2 cellular contexts compared by ENCODE assay signal in the genomic region with DNA sequence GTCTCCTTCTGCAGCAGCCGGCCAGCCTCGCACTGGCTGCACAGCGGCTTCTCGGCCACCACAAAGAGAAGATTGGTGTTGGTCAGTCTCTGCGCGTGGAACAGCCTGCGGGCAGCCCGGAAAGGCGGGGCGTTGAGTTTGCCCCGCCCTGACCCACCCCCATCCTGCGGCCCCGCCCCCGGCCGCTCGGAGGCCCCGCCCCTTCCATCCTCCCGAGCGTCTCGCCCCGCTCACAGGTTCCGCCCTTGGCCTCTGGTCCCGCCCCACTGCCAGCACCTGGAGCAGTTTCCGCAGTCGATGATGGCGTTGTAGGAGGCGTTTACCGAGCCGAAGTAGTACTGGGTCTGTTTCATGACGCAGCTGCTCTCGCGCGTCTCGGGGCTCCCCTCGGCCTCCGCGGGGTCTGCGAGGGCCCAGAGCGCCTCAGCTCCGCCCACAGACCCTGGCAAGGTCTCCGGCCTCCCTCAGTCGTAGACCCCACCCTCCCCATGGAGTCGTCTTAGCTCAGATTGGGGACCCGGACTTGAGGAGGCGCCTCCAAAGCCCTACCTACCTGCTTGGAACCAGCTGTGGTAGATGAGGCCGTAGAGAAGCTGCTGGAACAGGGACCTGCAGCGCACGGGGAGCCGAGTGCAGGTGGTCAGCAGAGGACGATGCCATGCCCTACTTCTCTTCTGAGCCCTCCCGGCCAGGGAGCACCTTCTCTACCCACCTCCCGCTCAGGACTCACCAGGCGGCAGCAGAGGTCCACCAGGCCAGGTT.
TF ChIP-seq lines count a peak whose summit lies in the region.

No MANE protein-coding gene starts in this region.

TF ChIP-seq in IMR-90, 13 proteins besides CTCF, POLR2A, EP300 and RAD21:
- TF ChIP-seq MAZ (IDR thresholded peaks at IDR 0.05; ENCODE audit: borderline replicate concordance, low read depth, low read length) (0 out of 2 replicates have a peak, but pooled peaks have one; percentile 26), MXI1 (IDR thresholded peaks at IDR 0.05; ENCODE audit: borderline replicate concordance, low read depth, low read length) (no peak), CHD1 (IDR thresholded peaks at IDR 0.05; ENCODE audit: low read depth, low read length) (no peak)

TF ChIP-seq in K562, 482 proteins besides CTCF, POLR2A, EP300 and RAD21 (continues in another document):
- TF ChIP-seq BHLHE40 (IDR thresholded peaks at IDR 0.05; ENCODE audit: low read length) (no peak), ZNF23 (CRISPR knock-in tag; IDR thresholded peaks at IDR 0.05) (no peak), ZNF586 (CRISPR knock-in tag; conservative IDR thresholded peaks at IDR 0.05) (no peak), SLC30A9 (CRISPR knock-in tag; IDR thresholded peaks at IDR 0.05) (no peak), ZNF785 (CRISPR knock-in tag; IDR thresholded peaks at IDR 0.05) (no peak), CXXC5 (CRISPR knock-in tag; IDR thresholded peaks at IDR 0.05) (peak; percentile 12), ZNF551 (CRISPR knock-in tag; IDR thresholded peaks at IDR 0.05) (no peak), ZNF347 (CRISPR knock-in tag; IDR thresholded peaks at IDR 0.05; ENCODE audit: low read depth) (no peak), ZNF717 (CRISPR knock-in tag; IDR thresholded peaks at IDR 0.05) (no peak), ZNF507 (tag; conservative IDR thresholded peaks at IDR 0.05) (no peak), MTA3 (IDR thresholded peaks at IDR 0.05; ENCODE audit: borderline replicate concordance) (no peak), CREB1 (IDR thresholded peaks at IDR 0.05) (0 out of 2 replicates have a peak, but pooled peaks have one; percentile 30), CREB1 (CRISPR knock-in tag; IDR thresholded peaks at IDR 0.05) (no peak), ZNF79 (CRISPR knock-in tag; IDR thresholded peaks at IDR 0.05; ENCODE audit: low read depth) (no peak), ZBTB8A (IDR thresholded peaks at IDR 0.05; ENCODE audit: partially characterized antibody) (no peak), RBM17 (IDR thresholded peaks at IDR 0.05; ENCODE audit: borderline replicate concordance, low read depth, low read length) (no peak), ETV1 (tag; conservative IDR thresholded peaks at IDR 0.05; ENCODE audit: low read depth) (no peak), GTF2E2 (tag; IDR thresholded peaks at IDR 0.05) (no peak), XRCC5 (IDR thresholded peaks at IDR 0.05; ENCODE audit: low read depth, low read length) (no peak), TBP (optimal IDR thresholded peaks at IDR 0.05; ENCODE audit: low read depth, low read length) (peak; percentile 30), ZBTB1 (CRISPR knock-in tag; IDR thresholded peaks at IDR 0.05; ENCODE audit: borderline replicate concordance, low read depth) (no peak), CHD2 (IDR thresholded peaks at IDR 0.05; ENCODE audit: low read depth, low read length) (peak; percentile 25; the same call in 1 of the 2 replicates), GABPB1 (CRISPR knock-in tag; IDR thresholded peaks at IDR 0.05) (0 out of 2 replicates have a peak, but pooled peaks have one; percentile 7), NFIX (CRISPR knock-in tag; IDR thresholded peaks at IDR 0.05; ENCODE audit: low read depth) (no peak), KLF10 (CRISPR knock-in tag; IDR thresholded peaks at IDR 0.05) (no peak), SRSF7 (optimal IDR thresholded peaks at IDR 0.05; ENCODE audit: low read depth, low read length) (no peak), NRF1 (conservative IDR thresholded peaks at IDR 0.05 in 1 of 2, IDR thresholded peaks at IDR 0.05 in 1 of 2) (peak in 1 of 2 experiments; percentile 47; a peak in 2 of 4 replicates), ZNF140 (CRISPR knock-in tag; IDR thresholded peaks at IDR 0.05) (no peak), NEUROD1 (IDR thresholded peaks at IDR 0.05; ENCODE audit: borderline replicate concordance, low read depth, low read length, partially characterized antibody) (no peak), SPI1 (IDR thresholded peaks at IDR 0.05; ENCODE audit: borderline replicate concordance, low read depth, low read length) (0 out of 2 replicates have a peak, but pooled peaks have one; percentile 40), ZFPM2 (CRISPR knock-in tag; IDR thresholded peaks at IDR 0.05) (no peak), MECOM (CRISPR knock-in tag; IDR thresholded peaks at IDR 0.05) (no peak), ASH1L (IDR thresholded peaks at IDR 0.05; ENCODE audit: borderline replicate concordance, low read depth, partially characterized antibody) (no peak), SAFB2 (IDR thresholded peaks at IDR 0.05; ENCODE audit: borderline replicate concordance, low read depth, low read length, severe bottlenecking) (no peak), ATF1 (CRISPR knock-in tag; IDR thresholded peaks at IDR 0.05) (no peak), ATF1 (tag; IDR thresholded peaks at IDR 0.05) (0 out of 2 replicates have a peak, but pooled peaks have one; percentile 11), FIP1L1 (IDR thresholded peaks at IDR 0.05; ENCODE audit: low read depth, low read length, poor library complexity, severe bottlenecking) (no peak), POLR2G (IDR thresholded peaks at IDR 0.05; ENCODE audit: low read depth, low read length) (peak; percentile 57; the same call in 1 of the 2 replicates), CTBP1 (IDR thresholded peaks at IDR 0.05; ENCODE audit: borderline replicate concordance) (0 out of 2 replicates have a peak, but pooled peaks have one; percentile 28), PURB (CRISPR knock-in tag; IDR thresholded peaks at IDR 0.05; ENCODE audit: low read depth) (no peak), ZNF232 (CRISPR knock-in tag; IDR thresholded peaks at IDR 0.05) (no peak)
- TF ChIP-seq, protein P1, sequence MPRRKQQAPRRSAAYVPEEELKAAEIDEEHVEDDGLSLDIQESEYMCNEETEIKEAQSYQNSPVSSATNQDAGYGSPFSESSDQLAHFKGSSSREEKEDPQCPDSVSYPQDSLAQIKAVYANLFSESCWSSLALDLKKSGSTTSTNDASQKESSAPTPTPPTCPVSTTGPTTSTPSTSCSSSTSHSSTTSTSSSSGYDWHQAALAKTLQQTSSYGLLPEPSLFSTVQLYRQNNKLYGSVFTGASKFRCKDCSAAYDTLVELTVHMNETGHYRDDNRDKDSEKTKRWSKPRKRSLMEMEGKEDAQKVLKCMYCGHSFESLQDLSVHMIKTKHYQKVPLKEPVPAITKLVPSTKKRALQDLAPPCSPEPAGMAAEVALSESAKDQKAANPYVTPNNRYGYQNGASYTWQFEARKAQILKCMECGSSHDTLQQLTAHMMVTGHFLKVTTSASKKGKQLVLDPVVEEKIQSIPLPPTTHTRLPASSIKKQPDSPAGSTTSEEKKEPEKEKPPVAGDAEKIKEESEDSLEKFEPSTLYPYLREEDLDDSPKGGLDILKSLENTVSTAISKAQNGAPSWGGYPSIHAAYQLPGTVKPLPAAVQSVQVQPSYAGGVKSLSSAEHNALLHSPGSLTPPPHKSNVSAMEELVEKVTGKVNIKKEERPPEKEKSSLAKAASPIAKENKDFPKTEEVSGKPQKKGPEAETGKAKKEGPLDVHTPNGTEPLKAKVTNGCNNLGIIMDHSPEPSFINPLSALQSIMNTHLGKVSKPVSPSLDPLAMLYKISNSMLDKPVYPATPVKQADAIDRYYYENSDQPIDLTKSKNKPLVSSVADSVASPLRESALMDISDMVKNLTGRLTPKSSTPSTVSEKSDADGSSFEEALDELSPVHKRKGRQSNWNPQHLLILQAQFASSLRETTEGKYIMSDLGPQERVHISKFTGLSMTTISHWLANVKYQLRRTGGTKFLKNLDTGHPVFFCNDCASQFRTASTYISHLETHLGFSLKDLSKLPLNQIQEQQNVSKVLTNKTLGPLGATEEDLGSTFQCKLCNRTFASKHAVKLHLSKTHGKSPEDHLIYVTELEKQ (CRISPR knock-in tag; IDR thresholded peaks at IDR 0.05) = no peak
- TF ChIP-seq, protein P2, sequence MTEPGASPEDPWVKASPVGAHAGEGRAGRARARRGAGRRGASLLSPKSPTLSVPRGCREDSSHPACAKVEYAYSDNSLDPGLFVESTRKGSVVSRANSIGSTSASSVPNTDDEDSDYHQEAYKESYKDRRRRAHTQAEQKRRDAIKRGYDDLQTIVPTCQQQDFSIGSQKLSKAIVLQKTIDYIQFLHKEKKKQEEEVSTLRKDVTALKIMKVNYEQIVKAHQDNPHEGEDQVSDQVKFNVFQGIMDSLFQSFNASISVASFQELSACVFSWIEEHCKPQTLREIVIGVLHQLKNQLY (CRISPR knock-in tag; conservative IDR thresholded peaks at IDR 0.05) = no peak
- TF ChIP-seq, protein P3, sequence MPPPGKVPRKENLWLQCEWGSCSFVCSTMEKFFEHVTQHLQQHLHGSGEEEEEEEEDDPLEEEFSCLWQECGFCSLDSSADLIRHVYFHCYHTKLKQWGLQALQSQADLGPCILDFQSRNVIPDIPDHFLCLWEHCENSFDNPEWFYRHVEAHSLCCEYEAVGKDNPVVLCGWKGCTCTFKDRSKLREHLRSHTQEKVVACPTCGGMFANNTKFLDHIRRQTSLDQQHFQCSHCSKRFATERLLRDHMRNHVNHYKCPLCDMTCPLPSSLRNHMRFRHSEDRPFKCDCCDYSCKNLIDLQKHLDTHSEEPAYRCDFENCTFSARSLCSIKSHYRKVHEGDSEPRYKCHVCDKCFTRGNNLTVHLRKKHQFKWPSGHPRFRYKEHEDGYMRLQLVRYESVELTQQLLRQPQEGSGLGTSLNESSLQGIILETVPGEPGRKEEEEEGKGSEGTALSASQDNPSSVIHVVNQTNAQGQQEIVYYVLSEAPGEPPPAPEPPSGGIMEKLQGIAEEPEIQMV (tag; conservative IDR thresholded peaks at IDR 0.05; ENCODE audit: low read depth) = no peak
- TF ChIP-seq, protein P4, sequence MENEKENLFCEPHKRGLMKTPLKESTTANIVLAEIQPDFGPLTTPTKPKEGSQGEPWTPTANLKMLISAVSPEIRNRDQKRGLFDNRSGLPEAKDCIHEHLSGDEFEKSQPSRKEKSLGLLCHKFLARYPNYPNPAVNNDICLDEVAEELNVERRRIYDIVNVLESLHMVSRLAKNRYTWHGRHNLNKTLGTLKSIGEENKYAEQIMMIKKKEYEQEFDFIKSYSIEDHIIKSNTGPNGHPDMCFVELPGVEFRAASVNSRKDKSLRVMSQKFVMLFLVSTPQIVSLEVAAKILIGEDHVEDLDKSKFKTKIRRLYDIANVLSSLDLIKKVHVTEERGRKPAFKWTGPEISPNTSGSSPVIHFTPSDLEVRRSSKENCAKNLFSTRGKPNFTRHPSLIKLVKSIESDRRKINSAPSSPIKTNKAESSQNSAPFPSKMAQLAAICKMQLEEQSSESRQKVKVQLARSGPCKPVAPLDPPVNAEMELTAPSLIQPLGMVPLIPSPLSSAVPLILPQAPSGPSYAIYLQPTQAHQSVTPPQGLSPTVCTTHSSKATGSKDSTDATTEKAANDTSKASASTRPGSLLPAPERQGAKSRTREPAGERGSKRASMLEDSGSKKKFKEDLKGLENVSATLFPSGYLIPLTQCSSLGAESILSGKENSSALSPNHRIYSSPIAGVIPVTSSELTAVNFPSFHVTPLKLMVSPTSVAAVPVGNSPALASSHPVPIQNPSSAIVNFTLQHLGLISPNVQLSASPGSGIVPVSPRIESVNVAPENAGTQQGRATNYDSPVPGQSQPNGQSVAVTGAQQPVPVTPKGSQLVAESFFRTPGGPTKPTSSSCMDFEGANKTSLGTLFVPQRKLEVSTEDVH (IDR thresholded peaks at IDR 0.05; ENCODE audit: low read depth, partially characterized antibody) = no peak
- TF ChIP-seq, protein P5, sequence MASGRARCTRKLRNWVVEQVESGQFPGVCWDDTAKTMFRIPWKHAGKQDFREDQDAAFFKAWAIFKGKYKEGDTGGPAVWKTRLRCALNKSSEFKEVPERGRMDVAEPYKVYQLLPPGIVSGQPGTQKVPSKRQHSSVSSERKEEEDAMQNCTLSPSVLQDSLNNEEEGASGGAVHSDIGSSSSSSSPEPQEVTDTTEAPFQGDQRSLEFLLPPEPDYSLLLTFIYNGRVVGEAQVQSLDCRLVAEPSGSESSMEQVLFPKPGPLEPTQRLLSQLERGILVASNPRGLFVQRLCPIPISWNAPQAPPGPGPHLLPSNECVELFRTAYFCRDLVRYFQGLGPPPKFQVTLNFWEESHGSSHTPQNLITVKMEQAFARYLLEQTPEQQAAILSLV (tag; IDR thresholded peaks at IDR 0.05) = no peak
- TF ChIP-seq, protein P6, sequence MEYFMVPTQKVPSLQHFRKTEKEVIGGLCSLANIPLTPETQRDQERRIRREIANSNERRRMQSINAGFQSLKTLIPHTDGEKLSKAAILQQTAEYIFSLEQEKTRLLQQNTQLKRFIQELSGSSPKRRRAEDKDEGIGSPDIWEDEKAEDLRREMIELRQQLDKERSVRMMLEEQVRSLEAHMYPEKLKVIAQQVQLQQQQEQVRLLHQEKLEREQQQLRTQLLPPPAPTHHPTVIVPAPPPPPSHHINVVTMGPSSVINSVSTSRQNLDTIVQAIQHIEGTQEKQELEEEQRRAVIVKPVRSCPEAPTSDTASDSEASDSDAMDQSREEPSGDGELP (CRISPR knock-in tag; IDR thresholded peaks at IDR 0.05; ENCODE audit: borderline replicate concordance) = 0 out of 2 replicates have a peak, but pooled peaks have one; percentile 26
- TF ChIP-seq, protein P7, sequence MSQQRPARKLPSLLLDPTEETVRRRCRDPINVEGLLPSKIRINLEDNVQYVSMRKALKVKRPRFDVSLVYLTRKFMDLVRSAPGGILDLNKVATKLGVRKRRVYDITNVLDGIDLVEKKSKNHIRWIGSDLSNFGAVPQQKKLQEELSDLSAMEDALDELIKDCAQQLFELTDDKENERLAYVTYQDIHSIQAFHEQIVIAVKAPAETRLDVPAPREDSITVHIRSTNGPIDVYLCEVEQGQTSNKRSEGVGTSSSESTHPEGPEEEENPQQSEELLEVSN (IDR thresholded peaks at IDR 0.05; ENCODE audit: borderline replicate concordance in 1 of 2, extremely low read depth in 1 of 2, insufficient read depth in 1 of 2, insufficient read length in 1 of 2, low read depth in 1 of 2, low read length in 1 of 2, poor library complexity in 1 of 2, severe bottlenecking in 1 of 2) = peak in 1 of 2 experiments; percentile 7
- TF ChIP-seq, protein P8, sequence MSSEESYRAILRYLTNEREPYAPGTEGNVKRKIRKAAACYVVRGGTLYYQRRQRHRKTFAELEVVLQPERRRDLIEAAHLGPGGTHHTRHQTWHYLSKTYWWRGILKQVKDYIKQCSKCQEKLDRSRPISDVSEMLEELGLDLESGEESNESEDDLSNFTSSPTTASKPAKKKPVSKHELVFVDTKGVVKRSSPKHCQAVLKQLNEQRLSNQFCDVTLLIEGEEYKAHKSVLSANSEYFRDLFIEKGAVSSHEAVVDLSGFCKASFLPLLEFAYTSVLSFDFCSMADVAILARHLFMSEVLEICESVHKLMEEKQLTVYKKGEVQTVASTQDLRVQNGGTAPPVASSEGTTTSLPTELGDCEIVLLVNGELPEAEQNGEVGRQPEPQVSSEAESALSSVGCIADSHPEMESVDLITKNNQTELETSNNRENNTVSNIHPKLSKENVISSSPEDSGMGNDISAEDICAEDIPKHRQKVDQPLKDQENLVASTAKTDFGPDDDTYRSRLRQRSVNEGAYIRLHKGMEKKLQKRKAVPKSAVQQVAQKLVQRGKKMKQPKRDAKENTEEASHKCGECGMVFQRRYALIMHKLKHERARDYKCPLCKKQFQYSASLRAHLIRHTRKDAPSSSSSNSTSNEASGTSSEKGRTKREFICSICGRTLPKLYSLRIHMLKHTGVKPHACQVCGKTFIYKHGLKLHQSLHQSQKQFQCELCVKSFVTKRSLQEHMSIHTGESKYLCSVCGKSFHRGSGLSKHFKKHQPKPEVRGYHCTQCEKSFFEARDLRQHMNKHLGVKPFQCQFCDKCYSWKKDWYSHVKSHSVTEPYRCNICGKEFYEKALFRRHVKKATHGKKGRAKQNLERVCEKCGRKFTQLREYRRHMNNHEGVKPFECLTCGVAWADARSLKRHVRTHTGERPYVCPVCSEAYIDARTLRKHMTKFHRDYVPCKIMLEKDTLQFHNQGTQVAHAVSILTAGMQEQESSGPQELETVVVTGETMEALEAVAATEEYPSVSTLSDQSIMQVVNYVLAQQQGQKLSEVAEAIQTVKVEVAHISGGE (CRISPR knock-in tag; IDR thresholded peaks at IDR 0.05) = no peak
